Comparison of ENCODE assay signal across 25 cellular contexts in the genomic region with DNA sequence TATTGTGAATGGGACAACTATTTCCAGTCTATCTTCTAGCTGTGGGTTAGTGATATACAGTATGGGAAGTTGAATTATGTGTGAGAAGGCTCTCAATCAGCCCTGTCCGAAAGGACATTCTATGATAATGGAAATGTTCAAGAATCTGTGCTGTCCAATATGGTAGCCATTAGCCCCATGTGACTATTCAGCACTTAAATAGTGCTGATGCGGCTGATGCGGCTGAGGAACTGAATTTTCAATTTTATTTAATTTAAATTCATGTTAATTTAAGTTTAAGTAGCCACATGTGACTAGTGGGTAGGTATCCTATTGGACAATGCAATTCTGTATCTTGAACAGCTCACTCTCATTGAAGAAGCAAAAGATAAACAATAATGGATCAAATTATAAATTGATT.
"Had no signal": no experiment of that assay in that cellular context is flagged by ENCODE, and none has a peak within 500 bp of the region (broad histone marks: within the 10 kb centered on the region; RNA-seq: fewer than 3 reads in every experiment).

No MANE protein-coding gene starts in this region.

- H3K4me1 Mint-ChIP-seq: naive B cell had no signal

- H3K27ac Mint-ChIP-seq: mesothelial cell of epicardium, naive B cell had no signal

- H3K4me1 ChIP-seq: gastrocnemius medialis had no signal

- H3K36me3 Mint-ChIP-seq: mesothelial cell of epicardium, naive B cell had no signal

- FAIRE-seq: colon, endothelial cell of umbilical vein, islet of Langerhans, keratinocyte had no signal

- H3K4me3 ChIP-seq: coronary artery, dorsolateral prefrontal cortex, esophagus squamous epithelium, gastrocnemius medialis, heart right ventricle, left lung, lower lobe of right lung, mucosa of descending colon had no signal

- H3K27me3 ChIP-seq: gastrocnemius medialis, left lung had no signal

- H3K27ac ChIP-seq: coronary artery, dorsolateral prefrontal cortex, esophagus squamous epithelium, gastrocnemius medialis, heart right ventricle, left lung, lower lobe of right lung had no signal

- H3K4me3 Mint-ChIP-seq: mesothelial cell of epicardium, naive B cell had no signal

- H3K36me3 ChIP-seq: esophagus squamous epithelium, gastrocnemius medialis, heart right ventricle, left lung, lower lobe of right lung had no signal

- H3K9me3 ChIP-seq: esophagus squamous epithelium, gastrocnemius medialis, heart right ventricle, left lung, lower lobe of right lung, mucosa of descending colon had no signal

- ATAC-seq: gastrocnemius medialis, heart right ventricle, left cardiac atrium, left lung, left ventricle myocardium superior, lower lobe of right lung, mucosa of descending colon had no signal

- DNase-seq: dermis blood vessel endothelial cell; dorsolateral prefrontal cortex; effector CD4-positive, alpha-beta T cell; effector memory CD4-positive, alpha-beta T cell; esophagus squamous epithelium; foreskin fibroblast; foreskin melanocyte; gastrocnemius medialis; glutamatergic neuron; head of caudate nucleus; heart right ventricle; hippocampal formation; left cardiac atrium; left lung; left ventricle myocardium superior; lower lobe of right lung; mesenchymal stem cell; mucosa of descending colon; naive B cell had no signal
